1 cellular context compared by ENCODE assay signal in genomic region chr18:49846718-49847470, GRCh38.
TF ChIP-seq lines count a peak whose summit lies in the region.

No MANE protein-coding gene starts in this region.

TF ChIP-seq in IMR-90, 13 proteins besides CTCF, POLR2A, EP300 and RAD21:
- TF ChIP-seq MAFK (IDR thresholded peaks at IDR 0.05; ENCODE audit: low read depth, low read length) (no peak), NFE2L2 (IDR thresholded peaks at IDR 0.05; ENCODE audit: low read depth, low read length) (no peak), RCOR1 (IDR thresholded peaks at IDR 0.05; ENCODE audit: insufficient replicate concordance, low read length) (no peak), MAZ (IDR thresholded peaks at IDR 0.05; ENCODE audit: borderline replicate concordance, low read depth, low read length) (no peak), RFX5 (IDR thresholded peaks at IDR 0.05; ENCODE audit: low read depth, low read length) (no peak), CEBPB (IDR thresholded peaks at IDR 0.05; ENCODE audit: low read depth, low read length) (no peak), BHLHE40 (IDR thresholded peaks at IDR 0.05; ENCODE audit: low read depth, low read length) (no peak), FOS (IDR thresholded peaks at IDR 0.05; ENCODE audit: low read depth, low read length) (no peak), MXI1 (IDR thresholded peaks at IDR 0.05; ENCODE audit: borderline replicate concordance, low read depth, low read length) (no peak)
